14 cellular contexts compared by ENCODE assay signal in genomic region chr2:159873136-159873728, GRCh38. TPM values are rescaled to one million over a fixed set of nuclear protein-coding genes. Genes with fewer than 3 reads are reported as not detected.
DNase-seq lines count a peak whose midpoint lies in the region; ATAC-seq and TF ChIP-seq lines count a peak whose summit lies in the region.
"Had no signal": no experiment of that assay in that cellular context is flagged by ENCODE, and none has a peak within 500 bp of the region (broad histone marks: within the 10 kb centered on the region; RNA-seq: fewer than 3 reads in every experiment).

No MANE protein-coding gene starts in this region.

- TF ChIP-seq POLR2A in HCT116 (IDR thresholded peaks at IDR 0.05; ENCODE audit: borderline replicate concordance, extremely low read depth, insufficient read depth, insufficient read length) = no peak

- H3K36me3 ChIP-seq in BE2C (no peaks in the 10 kb centered on the region), HCT116 (ENCODE audit: control insufficient read depth in 1 of 2, insufficient read depth in 2 of 2, low read length in 2 of 2) (no peaks in the 10 kb centered on the region)
- H3K36me3 ChIP-seq: ovary had no signal

- TF ChIP-seq CTCF in BE2C (IDR thresholded peaks at IDR 0.05; ENCODE audit: low read depth, low read length) (peak; percentile 8; the same call in 1 of the 2 replicates), HCT116 (IDR thresholded peaks at IDR 0.05 in 2 of 3, conservative IDR thresholded peaks at IDR 0.05 in 1 of 3; ENCODE audit: borderline replicate concordance in 1 of 3, insufficient read depth in 1 of 3, low read depth in 2 of 3, low read length in 2 of 3) (peak in 1 of 3 experiments; percentile 12; a peak in 1 of 6 replicates)

- POLR2A ChIA-PET in HCT116 (lab: Charles Lee) = no interaction called here

- H4K20me1 ChIP-seq in HCT116 (ENCODE audit: insufficient read depth) = no peaks in the 10 kb centered on the region

- H3K27me3 ChIP-seq in BE2C (no peaks in the 10 kb centered on the region), HCT116 (ENCODE audit: insufficient read depth, low read length) (no peaks in the 10 kb centered on the region)
- H3K27me3 ChIP-seq: ovary had no signal

- H3K79me2 ChIP-seq in HCT116 (ENCODE audit: insufficient read depth, low read length) = no peaks in the 10 kb centered on the region

- H3K4me1 ChIP-seq in BE2C (no peaks in the 10 kb centered on the region), HCT116 (ENCODE audit: control insufficient read depth in 1 of 2, insufficient read depth in 2 of 2, low read length in 2 of 2) (no peaks in the 10 kb centered on the region)

- ATAC-seq in HCT116 = peak; percentile 42; the same call in 1 of the 2 replicates
- ATAC-seq in GM18907 (IDR thresholded peaks at IDR 0.05; ENCODE audit: unreplicated experiment) = no peak
- ATAC-seq in HG03139 (IDR thresholded peaks at IDR 0.05; ENCODE audit: unreplicated experiment) = no peak
- ATAC-seq: stimulated activated naive CD8-positive, alpha-beta T cell treated with anti-CD3 and anti-CD28 coated beads, Interleukin-15, Interleukin-2, amounts not matched to agents 100 U/mL and 50 U/mL, for 24 hours had no signal

- peak overlapping the region; percentile 59 for H2AFZ ChIP-seq in HCT116 (ENCODE audit: low read depth, low read length, poor library complexity, severe bottlenecking)

- no peak for TF ChIP-seq RAD21 in HCT116 (IDR thresholded peaks at IDR 0.05; ENCODE audit: low read depth)

- CTCF ChIA-PET in HCT116 (lab: Charles Lee) = no interaction called here

- BruUV-seq in HCT116 (replicated peaks; lab: Mats Ljungman, UMichigan) = no TSS peak

- H3K9me2 ChIP-seq in HCT116 (ENCODE audit: insufficient read depth) = 0 out of 2 replicates have a peak, but pooled peaks cover 2% of the 10 kb centered on the region

- H3K9me3 ChIP-seq in BE2C (no peaks in the 10 kb centered on the region), HCT116 (ENCODE audit: control insufficient read depth in 1 of 2, insufficient read depth in 1 of 2, low read depth in 1 of 2, low read length in 2 of 2) (no peaks in the 10 kb centered on the region)
- H3K9me3 ChIP-seq: ovary had no signal

- intact Hi-C loops in HCT116 (cut with micrococcal nuclease) = no loop called here

- no peak overlapping the region for H3K4me2 ChIP-seq in HCT116 (ENCODE audit: low read length)

- H3K9ac ChIP-seq in HCT116 (ENCODE audit: low read length) = no peak overlapping the region

- RAD21 ChIA-PET in HCT116 (lab: Charles Lee; ENCODE audit: low non-redundant PET in 1 of 2, low total read pairs in 2 of 2, uncharacterized antibody in 2 of 2, unreplicated experiment in 2 of 2) = no interaction called here

- no peak overlapping the region for H3K4me3 ChIP-seq in BE2C (ENCODE audit: low read depth, low read length)
- H3K4me3 ChIP-seq in HCT116 (replicated peaks in 1 of 2; ENCODE audit: low read depth in 1 of 2, low read length in 2 of 2) = no peak overlapping the region
- H3K4me3 ChIP-seq: lung, ovary had no signal

- H3K27ac ChIP-seq in HCT116 (ENCODE audit: low read depth, low read length) = no peak overlapping the region
- H3K27ac ChIP-seq: ovary had no signal

- DNase-seq in BE2C = no peak
- no peak for DNase-seq in HCT116 (ENCODE audit: low read depth, low spot score)
- DNase-seq in RKO (ENCODE audit: low spot score) = peak; percentile 7
- peak; percentile 68 for DNase-seq in left kidney (ENCODE audit: low read depth, low spot score)
- DNase-seq in NCI-H2029 (lab: John Stamatoyannopoulos, UW) = no peak
- no peak for DNase-seq in stimulated activated CD8-positive, alpha-beta memory T cell treated with anti-CD3 and anti-CD28 coated beads, Interleukin-4, amount 100 ng/mL, for 48 hours
- DNase-seq: activated T-cell treated with anti-CD3 and anti-CD28 coated beads, Interleukin-2, amount 50 U/mL, for 24 hours; NCI-H2081; Right ventricle myocardium superior; stimulated activated naive CD8-positive, alpha-beta T cell treated with anti-CD3 and anti-CD28 coated beads, Interleukin-15, Interleukin-2, amounts not matched to agents 100 U/mL and 50 U/mL, for 24 hours had no signal

TF ChIP-seq in HCT116, 20 proteins besides CTCF, POLR2A, EP300 and RAD21:
- TF ChIP-seq ZNF274 (IDR thresholded peaks at IDR 0.05; ENCODE audit: low read depth, low read length) (no peak), SIN3A (IDR thresholded peaks at IDR 0.05; ENCODE audit: low read depth) (no peak), SP1 (IDR thresholded peaks at IDR 0.05; ENCODE audit: low read depth) (no peak), ZFX (IDR thresholded peaks at IDR 0.05) (no peak)
TF ChIP-seq in HCT116: peak in this region for 0.

RNA-seq across cellular contexts. Expression of gene LY75, which starts 31.3 kb away (rescaled TPM):
- polyA plus RNA-seq in BE2C (2012; ENCODE audit: insufficient read depth, insufficient read length, low read depth) = not detected
- total RNA-seq in HCT116 (2021; ENCODE audit: unreplicated experiment) = not detected
- polyA plus RNA-seq in HCT116 (2012) = not detected in 2 replicates

Comparison
In these comparisons a context has a peak if more than half of its experiments do, and no peak if none do; other contexts are left out.
1. DNase-seq: peak in RKO (single experiment) and left kidney (single experiment); none in BE2C (single experiment), HCT116 (single experiment), NCI-H2029 (single experiment) and stimulated activated CD8-positive, alpha-beta memory T cell treated with anti-CD3 and anti-CD28 coated beads, Interleukin-4, amount 100 ng/mL, for 48 hours (single experiment).